ENCODE assay signal across 9 cellular contexts in the genomic region with DNA sequence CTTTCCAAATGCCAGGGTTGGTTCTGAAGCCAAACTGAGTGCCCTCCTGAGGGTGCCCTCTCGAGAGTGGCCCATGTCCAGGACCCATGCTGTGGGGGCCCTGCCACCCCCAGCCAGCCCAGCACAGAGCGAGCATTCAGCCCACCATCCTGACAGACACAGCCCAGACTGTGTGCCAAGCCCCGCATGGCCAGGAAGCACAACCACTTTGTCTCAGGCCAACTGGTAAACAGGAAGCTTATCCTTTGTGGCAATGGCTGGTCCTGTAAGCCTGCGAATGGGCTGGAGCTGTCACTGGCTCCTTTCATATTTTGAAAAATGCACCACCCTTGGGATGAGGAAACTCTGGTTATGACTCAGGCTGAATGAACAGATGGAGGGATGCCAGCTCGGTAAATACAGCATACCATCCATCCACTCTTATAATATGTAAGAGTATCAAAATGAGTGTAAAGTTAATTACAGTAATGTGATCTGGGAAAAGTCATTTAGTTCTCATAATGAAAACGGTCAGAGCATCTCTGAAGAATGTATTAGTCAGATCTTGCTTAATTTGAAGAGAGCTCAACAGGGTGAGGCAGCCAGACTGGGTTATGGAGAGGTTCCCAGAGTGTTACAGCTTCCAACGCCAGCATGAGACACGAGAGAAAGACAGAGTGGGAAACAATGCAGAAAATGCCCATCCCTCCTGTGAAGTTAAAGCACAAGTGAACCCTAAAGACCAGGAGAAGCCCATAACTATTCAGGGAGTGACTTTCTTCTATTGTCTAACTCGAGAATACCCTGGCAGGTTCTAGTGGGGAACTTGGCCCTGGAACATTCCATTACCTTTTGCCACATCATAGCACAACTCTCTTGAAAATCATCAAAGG.
DNase-seq lines count a peak whose midpoint lies in the region; ATAC-seq, FAIRE-seq and TF ChIP-seq lines count a peak whose summit lies in the region.
"Had no signal": no experiment of that assay in that cellular context is flagged by ENCODE, and none has a peak within 500 bp of the region (broad histone marks: within the 10 kb centered on the region; RNA-seq: fewer than 3 reads in every experiment).

No MANE protein-coding gene starts in this region.

- H3K4me3 ChIP-seq in HUES64 (ENCODE audit: low read length) (no peak overlapping the region), SJCRH30 (no peak overlapping the region), K562 (no peak overlapping the region), sigmoid colon (no peak overlapping the region)
- H3K4me3 ChIP-seq: SK-N-MC had no signal

- peaks cover 8% of the 10 kb centered on the region; the same call in 1 of the 2 replicates for H4K20me1 ChIP-seq in K562 (replicated peaks; ENCODE audit: control insufficient read depth, insufficient read depth, low read length)

- no peak for TF ChIP-seq POLR2A in K562 (conservative IDR thresholded peaks at IDR 0.05)
- TF ChIP-seq POLR2A in sigmoid colon (IDR thresholded peaks at IDR 0.05) = no peak

- H3K9me1 ChIP-seq in K562 (ENCODE audit: control insufficient read depth, insufficient read depth, low read length) = no peaks in the 10 kb centered on the region

- peaks cover 44% of the 10 kb centered on the region for H3K36me3 ChIP-seq in HUES64 (ENCODE audit: insufficient read depth, low read length)
- peaks cover 31% of the 10 kb centered on the region for H3K36me3 ChIP-seq in SJCRH30
- H3K36me3 ChIP-seq in K562 (ENCODE audit: control insufficient read depth, insufficient read depth, low read length) = peaks cover 81% of the 10 kb centered on the region; the same call in 2 of the 3 replicates
- H3K36me3 ChIP-seq in sigmoid colon = peaks cover 0 to 8% (median 4%) of the 10 kb centered on the region in 4 donors

- POLR2A ChIA-PET in K562 (lab: Yijun Ruan, JAX) = no interaction called here

- in situ Hi-C loops in K562 (cut with MboI) = no loop called here

- TF ChIP-seq CTCF in K562 (IDR thresholded peaks at IDR 0.05 in 2 of 3, conservative IDR thresholded peaks at IDR 0.05 in 1 of 3; ENCODE audit: insufficient read depth in 2 of 3, low read depth in 1 of 3, low read length in 3 of 3) (no peak), sigmoid colon (IDR thresholded peaks at IDR 0.05) (no peak)

- no peak overlapping the region for H3K4me2 ChIP-seq in K562 (ENCODE audit: insufficient read depth, low read length)

- peaks cover 56% of the 10 kb centered on the region for H3K4me1 ChIP-seq in HUES64 (ENCODE audit: insufficient read depth, low read length)
- peaks cover 29% of the 10 kb centered on the region for H3K4me1 ChIP-seq in SJCRH30
- no peaks in the 10 kb centered on the region for H3K4me1 ChIP-seq in K562 (replicated peaks in 1 of 2; ENCODE audit: control insufficient read depth in 2 of 2, insufficient read depth in 2 of 2, low read length in 2 of 2)
- peaks cover 0 to 62% (median 60%) of the 10 kb centered on the region in 4 donors for H3K4me1 ChIP-seq in sigmoid colon

- H3K9ac ChIP-seq in HUES64 (ENCODE audit: low read depth, low read length) (peak overlapping the region; percentile 65), K562 (ENCODE audit: insufficient read depth in 1 of 2, low read depth in 2 of 2, low read length in 2 of 2) (no peak overlapping the region)

- H3K9me3 ChIP-seq in HUES64 (ENCODE audit: insufficient read depth, low read depth, low read length) = no peaks in the 10 kb centered on the region
- no peaks in the 10 kb centered on the region for H3K9me3 ChIP-seq in SJCRH30 (replicated peaks)
- H3K9me3 ChIP-seq in K562 (replicated peaks; ENCODE audit: control insufficient read depth, insufficient read depth, low read depth, low read length) = no peaks in the 10 kb centered on the region
- no peaks in the 10 kb centered on the region for H3K9me3 ChIP-seq in sigmoid colon

- CTCF ChIA-PET in K562 (lab: Yijun Ruan, JAX; ENCODE audit: low intra/inter-chr PET ratio) = no interaction called here

- no peak for TF ChIP-seq EP300 in K562 (IDR thresholded peaks at IDR 0.05; ENCODE audit: low read length)
- peak in 1 of 4 donors; percentile 7 for TF ChIP-seq EP300 in sigmoid colon (IDR thresholded peaks at IDR 0.05)

- WGBS in HUES64 = 77% methylated on average over 8 of the region's 9 CpGs
- 93% methylated on average over 9 of the region's 9 CpGs for WGBS in K562 (ENCODE audit: insufficient coverage, low coverage, missing lambda C conversion rate)
- WGBS in sigmoid colon, 2 donors = 15 to 37% methylated on average over 9 of the region's 9 CpGs

- H3K27ac ChIP-seq in HUES64 (ENCODE audit: low read depth, low read length) (peak overlapping the region; percentile 89), SJCRH30 (peak overlapping the region; percentile 64), K562 (ENCODE audit: extremely low read depth, low read depth, low read length) (no peak overlapping the region), sigmoid colon (peak overlapping the region; percentile 82 to 96 (median 94))
- H3K27ac ChIP-seq: SK-N-MC had no signal

- ATAC-seq in GM19372 (IDR thresholded peaks at IDR 0.05; ENCODE audit: low read depth, unreplicated experiment) (peak; percentile 4), K562 (no peak)

- intact Hi-C loops in K562 (cut with micrococcal nuclease) (no loop called here), sigmoid colon (cut with DNase I) (loop anchor here (2.0 kb wide), 1 partner anchor 65 kb away; the partner anchor contains the start of gene STK17A)

- peak in 13 of 14 donors; percentile 38 to 84 (median 64) for DNase-seq in C1 segment of cervical spinal cord (lab: John Stamatoyannopoulos, UW)
- DNase-seq in SJCRH30 = peak; percentile 43 to 53
- no peak for DNase-seq in K562 (ENCODE audit: extremely low read depth in 1 of 4, low spot score in 3 of 4)
- DNase-seq in hippocampal formation (lab: John Stamatoyannopoulos, UW) = peak; percentile 50 to 69
- peak; percentile 89 for DNase-seq in sigmoid colon
- no peak for DNase-seq in NCI-H774 (lab: John Stamatoyannopoulos, UW)

- H2AFZ ChIP-seq in K562 (ENCODE audit: low read depth, low read length) = no peak overlapping the region

- FAIRE-seq in K562 (lab: Jason Lieb, UNC) = no peak

- peaks cover 22% of the 10 kb centered on the region; the same call in 2 of the 3 replicates for H3K79me2 ChIP-seq in K562 (ENCODE audit: control insufficient read depth, insufficient read depth, low read length)

- no peaks in the 10 kb centered on the region for H3K27me3 ChIP-seq in HUES64 (ENCODE audit: insufficient read depth, low read length)
- H3K27me3 ChIP-seq in SJCRH30 = no peaks in the 10 kb centered on the region
- H3K27me3 ChIP-seq in K562 (ENCODE audit: control insufficient read depth in 2 of 2, insufficient read depth in 2 of 2, low read length in 2 of 2) = no peaks in the 10 kb centered on the region
- H3K27me3 ChIP-seq in sigmoid colon = no peaks in the 10 kb centered on the region

- no peak for TF ChIP-seq RAD21 in K562 (CRISPR knock-in tag; conservative IDR thresholded peaks at IDR 0.05 in 1 of 2, IDR thresholded peaks at IDR 0.05 in 1 of 2)

- no TSS peak for BruUV-seq in K562 (replicated peaks; lab: Mats Ljungman, UMichigan)

TF ChIP-seq in K562, 482 proteins besides CTCF, POLR2A, EP300 and RAD21:
- TF ChIP-seq SP1 (CRISPR knock-in tag; IDR thresholded peaks at IDR 0.05) (no peak), ZNF766 (CRISPR knock-in tag; conservative IDR thresholded peaks at IDR 0.05) (no peak), POLR2AphosphoS5 (IDR thresholded peaks at IDR 0.05; ENCODE audit: control insufficient read depth, insufficient read depth, low read depth, low read length) (no peak), KDM1A (IDR thresholded peaks at IDR 0.05) (no peak), RBM22 (IDR thresholded peaks at IDR 0.05; ENCODE audit: low read depth, low read length, poor library complexity, severe bottlenecking) (peak; percentile 30), ZNF133 (CRISPR knock-in tag; IDR thresholded peaks at IDR 0.05) (no peak), ZNF282 (CRISPR knock-in tag; IDR thresholded peaks at IDR 0.05) (no peak), POLR2G (IDR thresholded peaks at IDR 0.05; ENCODE audit: low read depth, low read length) (peak; percentile 34; the same call in 1 of the 2 replicates), CLOCK (CRISPR knock-in tag; IDR thresholded peaks at IDR 0.05; ENCODE audit: borderline replicate concordance) (no peak), ZNF57 (CRISPR knock-in tag; IDR thresholded peaks at IDR 0.05) (no peak), TCF7 (IDR thresholded peaks at IDR 0.05; ENCODE audit: borderline replicate concordance) (no peak)
- TF ChIP-seq, protein P1, sequence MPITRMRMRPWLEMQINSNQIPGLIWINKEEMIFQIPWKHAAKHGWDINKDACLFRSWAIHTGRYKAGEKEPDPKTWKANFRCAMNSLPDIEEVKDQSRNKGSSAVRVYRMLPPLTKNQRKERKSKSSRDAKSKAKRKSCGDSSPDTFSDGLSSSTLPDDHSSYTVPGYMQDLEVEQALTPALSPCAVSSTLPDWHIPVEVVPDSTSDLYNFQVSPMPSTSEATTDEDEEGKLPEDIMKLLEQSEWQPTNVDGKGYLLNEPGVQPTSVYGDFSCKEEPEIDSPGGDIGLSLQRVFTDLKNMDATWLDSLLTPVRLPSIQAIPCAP (CRISPR knock-in tag; IDR thresholded peaks at IDR 0.05; ENCODE audit: borderline replicate concordance) = no peak

Comparison
In these comparisons a context has a peak if more than half of its experiments do, and no peak if none do; other contexts are left out.
1. DNase-seq: peak in C1 segment of cervical spinal cord (13 of 14), SJCRH30 (2 of 2), hippocampal formation (2 of 2) and sigmoid colon (single experiment); none in K562 (0 of 4) and NCI-H774 (single experiment).